10 cellular contexts compared by ENCODE assay signal in the genomic region with DNA sequence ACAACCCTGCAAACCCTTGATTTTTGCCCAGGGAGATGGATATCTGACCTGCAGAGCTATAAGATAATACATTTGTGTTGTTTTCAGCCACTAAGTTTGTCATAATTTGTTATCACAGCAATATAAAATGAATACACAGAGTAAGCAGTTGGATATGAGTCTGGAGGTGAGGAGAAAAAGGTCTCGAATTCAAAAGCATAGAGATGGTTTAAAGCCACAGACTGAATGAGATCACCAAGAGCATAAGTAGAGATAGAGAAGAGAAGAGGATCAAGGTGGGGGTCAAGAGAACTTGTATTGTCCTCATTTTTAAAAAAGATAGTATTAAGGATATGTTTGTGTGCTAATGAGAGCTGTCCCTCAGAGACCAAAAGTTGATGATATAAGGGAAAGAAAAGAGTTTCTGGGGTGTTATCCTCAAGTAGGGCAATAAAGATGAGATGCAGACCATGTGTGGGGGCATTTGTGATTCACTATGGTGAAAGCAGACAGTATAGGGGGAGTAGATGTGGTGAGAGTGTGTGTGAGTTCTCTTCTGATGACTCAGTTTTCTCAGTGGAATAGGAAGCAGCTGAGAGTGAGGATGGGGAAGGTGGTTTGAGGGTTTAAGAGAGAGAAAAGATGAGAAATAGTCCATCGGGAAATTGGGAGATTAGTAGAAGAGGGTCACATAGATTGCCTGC. TPM values are rescaled to one million over a fixed set of nuclear protein-coding genes. Genes with fewer than 3 reads are reported as not detected.
DNase-seq lines count a peak whose midpoint lies in the region; ATAC-seq and TF ChIP-seq lines count a peak whose summit lies in the region.
"Had no signal": no experiment of that assay in that cellular context is flagged by ENCODE, and none has a peak within 500 bp of the region (broad histone marks: within the 10 kb centered on the region; RNA-seq: fewer than 3 reads in every experiment).

No MANE protein-coding gene starts in this region.

- ATAC-seq in natural killer cell, result peak; percentile 35 to 71 (median 46)

- no peak overlapping the region for H2AFZ ChIP-seq in hepatocyte

- H3K27me3 ChIP-seq in colonic mucosa (no peaks in the 10 kb centered on the region), hepatocyte (no peaks in the 10 kb centered on the region)
- H3K27me3 ChIP-seq: MG63, stomach had no signal

- H3K4me3 Mint-ChIP-seq in T-helper 2 cell treated with Interferon-gamma antibody and Interleukin-4, amounts not matched to agents 5 μg/mL and 100 μg/mL, for 36 hours, result no peak overlapping the region
- H3K4me3 Mint-ChIP-seq in natural killer cell, result no peak overlapping the region

- in situ Hi-C loops in astrocyte of the spinal cord (cut with HindIII; ENCODE audit: low sequenced_read_pairs), result no loop called here

- H3K4me1 ChIP-seq in colonic mucosa, result peaks cover 5% of the 10 kb centered on the region
- no peaks in the 10 kb centered on the region for H3K4me1 ChIP-seq in hepatocyte (ENCODE audit: insufficient read depth)

- peaks cover 12% of the 10 kb centered on the region for H3K36me3 Mint-ChIP-seq in T-helper 2 cell treated with Interferon-gamma antibody and Interleukin-4, amounts not matched to agents 5 μg/mL and 100 μg/mL, for 36 hours (ENCODE audit: low read depth)
- H3K36me3 Mint-ChIP-seq in natural killer cell, result no peaks in the 10 kb centered on the region

- peaks cover 49% of the 10 kb centered on the region for H3K4me1 Mint-ChIP-seq in T-helper 2 cell treated with Interferon-gamma antibody and Interleukin-4, amounts not matched to agents 5 μg/mL and 100 μg/mL, for 36 hours (ENCODE audit: low read depth)
- peaks cover 48 to 55% of the 10 kb centered on the region in 2 donors for H3K4me1 Mint-ChIP-seq in natural killer cell

- H3K4me3 ChIP-seq in astrocyte of the spinal cord (ENCODE audit: low read depth, low read length) (no peak overlapping the region), colonic mucosa (no peak overlapping the region), hepatocyte (no peak overlapping the region)
- H3K4me3 ChIP-seq: MG63, stomach had no signal

- WGBS in hepatocyte (ENCODE audit: low lambda C conversion rate, missing lambda C conversion rate), result 91% methylated on average over 2 of the region's 2 CpGs

- no peaks in the 10 kb centered on the region for H3K36me3 ChIP-seq in colonic mucosa
- no peaks in the 10 kb centered on the region for H3K36me3 ChIP-seq in hepatocyte (replicated peaks; ENCODE audit: insufficient read depth, low read depth)
- H3K36me3 ChIP-seq: MG63, stomach had no signal

- H3K9me3 ChIP-seq in colonic mucosa (no peaks in the 10 kb centered on the region), hepatocyte (ENCODE audit: low read depth) (no peaks in the 10 kb centered on the region)
- H3K9me3 ChIP-seq: MG63, stomach had no signal

- H3K9me3 Mint-ChIP-seq in T-helper 2 cell treated with Interferon-gamma antibody and Interleukin-4, amounts not matched to agents 5 μg/mL and 100 μg/mL, for 36 hours, result no peaks in the 10 kb centered on the region
- no peaks in the 10 kb centered on the region for H3K9me3 Mint-ChIP-seq in natural killer cell

- H3K27ac ChIP-seq in colonic mucosa (no peak overlapping the region), hepatocyte (no peak overlapping the region)
- H3K27ac ChIP-seq: stomach had no signal

- intact Hi-C loops in natural killer cell (cut with micrococcal nuclease), result no loop called here
- intact Hi-C loops in colonic mucosa (cut with DNase I), result no loop called here

- TF ChIP-seq CTCF in astrocyte of the spinal cord (IDR thresholded peaks at IDR 0.05; ENCODE audit: low read depth, low read length) (no peak), natural killer cell (IDR thresholded peaks at IDR 0.05) (no peak), colonic mucosa (IDR thresholded peaks at IDR 0.05) (no peak), hepatocyte (IDR thresholded peaks at IDR 0.05; ENCODE audit: poor library complexity) (no peak)

- no peak overlapping the region for H3K9ac ChIP-seq in colonic mucosa (ENCODE audit: low read depth in 2 of 2, low read length in 2 of 2)

- H3K79me2 ChIP-seq in hepatocyte, result no peaks in the 10 kb centered on the region

- H3K27me3 Mint-ChIP-seq in T-helper 2 cell treated with Interferon-gamma antibody and Interleukin-4, amounts not matched to agents 5 μg/mL and 100 μg/mL, for 36 hours (ENCODE audit: low read depth), result no peaks in the 10 kb centered on the region
- no peaks in the 10 kb centered on the region for H3K27me3 Mint-ChIP-seq in natural killer cell (ENCODE audit: low read depth in 2 of 2)

- peak; percentile 32 for DNase-seq in T-helper 2 cell treated with Interferon-gamma antibody and Interleukin-4, amounts not matched to agents 5 μg/mL and 100 μg/mL, for 36 hours (ENCODE audit: low spot score)
- DNase-seq in T-helper 2 cell, result no peak
- peak; percentile 18 to 22 for DNase-seq in Kasumi-1 (lab: John Stamatoyannopoulos, UW)
- DNase-seq in astrocyte of the spinal cord (ENCODE audit: low read depth, low spot score), result peak; percentile 65
- DNase-seq in natural killer cell, result no peak
- DNase-seq in colonic mucosa, result no peak
- no peak for DNase-seq in hepatocyte (ENCODE audit: low spot score)
- DNase-seq in NCI-H128 (lab: John Stamatoyannopoulos, UW; ENCODE audit: unreplicated experiment), result no peak
- DNase-seq: MG63, stomach had no signal

- no peaks in the 10 kb centered on the region for H4K20me1 ChIP-seq in hepatocyte (ENCODE audit: insufficient read depth, poor library complexity, severe bottlenecking)

- no peaks in the 10 kb centered on the region for H3K9me2 ChIP-seq in hepatocyte (replicated peaks; ENCODE audit: insufficient read depth)

- H3K27ac Mint-ChIP-seq in T-helper 2 cell treated with Interferon-gamma antibody and Interleukin-4, amounts not matched to agents 5 μg/mL and 100 μg/mL, for 36 hours, result no peak overlapping the region
- peak overlapping the region; percentile 7 to 59 for H3K27ac Mint-ChIP-seq in natural killer cell

- no peak overlapping the region for H3K4me2 ChIP-seq in hepatocyte

RNA-seq across cellular contexts. Expression of a gene that starts 25.8 kb away (rescaled TPM):
- total RNA-seq in natural killer cell, result 10 to 100 TPM; 52.5 to 60.2 (median 58.6) TPM
- 10 to 100 TPM; 48.7 to 71.7 TPM for total RNA-seq in colonic mucosa
- total RNA-seq in hepatocyte, result 31.7 and 38.7 TPM in 2 replicates
- polyA plus RNA-seq in hepatocyte, result 30.0 and 32.1 TPM in 2 replicates

Comparison
In these comparisons a context has a peak if more than half of its experiments do, and no peak if none do; other contexts are left out.
1. DNase-seq: peak in T-helper 2 cell treated with Interferon-gamma antibody and Interleukin-4, amounts not matched to agents 5 μg/mL and 100 μg/mL, for 36 hours (single experiment), Kasumi-1 (2 of 2) and astrocyte of the spinal cord (single experiment); none in T-helper 2 cell (0 of 5), natural killer cell (single experiment), colonic mucosa (single experiment), hepatocyte (single experiment) and NCI-H128 (single experiment).